1 cellular context compared by ENCODE assay signal in genomic region chr6:28351087-28351486, GRCh38.
TF ChIP-seq lines count a peak whose summit lies in the region.

No MANE protein-coding gene starts in this region.

TF ChIP-seq in GM12878, 131 proteins besides CTCF, POLR2A, EP300 and RAD21:
- TF ChIP-seq ZBTB40 (IDR thresholded peaks at IDR 0.05; ENCODE audit: borderline replicate concordance) (no peak), CBX3 (IDR thresholded peaks at IDR 0.05; ENCODE audit: borderline replicate concordance, low read depth) (no peak), PBX3 (IDR thresholded peaks at IDR 0.05; ENCODE audit: insufficient replicate concordance, low read depth, low read length) (no peak)
TF ChIP-seq in GM12878: peak in this region for 0.
